Comparison of ENCODE assay signal across 16 cellular contexts in the genomic region with DNA sequence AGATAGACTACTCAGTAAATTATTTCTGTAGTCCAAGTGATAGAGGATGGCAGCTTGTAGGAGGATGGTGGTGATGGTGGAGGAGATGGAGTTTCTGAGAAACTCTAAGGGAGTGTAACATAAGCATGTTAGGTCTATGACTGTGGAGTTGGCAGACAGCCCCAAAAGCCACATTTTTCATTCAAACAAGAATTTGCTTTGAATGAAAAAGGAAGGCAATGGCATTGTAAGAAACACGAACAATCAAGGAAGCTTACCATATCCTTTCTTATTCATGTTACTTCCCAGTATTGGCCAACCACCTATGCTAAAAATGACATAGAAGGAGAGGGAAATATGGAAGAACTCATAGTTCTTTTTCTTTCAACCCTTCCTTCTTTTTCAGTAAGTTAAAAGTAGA.
"Had no signal": no experiment of that assay in that cellular context is flagged by ENCODE, and none has a peak within 500 bp of the region (broad histone marks: within the 10 kb centered on the region; RNA-seq: fewer than 3 reads in every experiment).

No MANE protein-coding gene starts in this region.

- H3K27ac Mint-ChIP-seq: activated naive CD4-positive, alpha-beta T cell treated with anti-CD3 and anti-CD28 coated beads, Interleukin-2, amount 50 U/mL, for 24 hours; nephron progenitor cell; type B pancreatic cell had no signal

- H3K4me3 ChIP-seq: coronary artery, psoas muscle, right lobe of liver, spleen, suprapubic skin had no signal

- H3K4me1 Mint-ChIP-seq: activated naive CD4-positive, alpha-beta T cell treated with anti-CD3 and anti-CD28 coated beads, Interleukin-2, amount 50 U/mL, for 24 hours had no signal

- H3K36me3 ChIP-seq: right lobe of liver, spleen, suprapubic skin had no signal

- H3K4me3 Mint-ChIP-seq: activated naive CD4-positive, alpha-beta T cell treated with anti-CD3 and anti-CD28 coated beads, Interleukin-2, amount 50 U/mL, for 24 hours; nephron progenitor cell; type B pancreatic cell had no signal

- H3K9me3 ChIP-seq: psoas muscle, right lobe of liver, spleen, suprapubic skin had no signal

- H3K36me3 Mint-ChIP-seq: activated naive CD4-positive, alpha-beta T cell treated with anti-CD3 and anti-CD28 coated beads, Interleukin-2, amount 50 U/mL, for 24 hours; type B pancreatic cell had no signal

- H3K27ac ChIP-seq: coronary artery, psoas muscle, right lobe of liver, spleen, suprapubic skin had no signal

- H3K27me3 ChIP-seq: right lobe of liver, spleen, suprapubic skin had no signal

- H3K4me1 ChIP-seq: psoas muscle, right lobe of liver, spleen had no signal

- ATAC-seq: psoas muscle, right lobe of liver had no signal

- H3K27me3 Mint-ChIP-seq: activated naive CD4-positive, alpha-beta T cell treated with anti-CD3 and anti-CD28 coated beads, Interleukin-2, amount 50 U/mL, for 24 hours; type B pancreatic cell had no signal

- FAIRE-seq: TTC549 had no signal

- H3K9me3 Mint-ChIP-seq: activated naive CD4-positive, alpha-beta T cell treated with anti-CD3 and anti-CD28 coated beads, Interleukin-2, amount 50 U/mL, for 24 hours; type B pancreatic cell had no signal

- DNase-seq: activated CD4-positive, alpha-beta T cell treated with anti-CD3 and anti-CD28 coated beads, Interleukin-2, amount 50 U/mL, for 1 hour; activated CD4-positive, CD25-positive, alpha-beta regulatory T cell; activated T-cell treated with anti-CD3 and anti-CD28 coated beads, Interleukin-2, amount 50 U/mL, for 1 hour; effector CD8-positive, alpha-beta T cell; mammary epithelial cell; nephron progenitor cell; psoas muscle; right lobe of liver; spleen; stimulated activated naive CD4-positive, alpha-beta T cell treated with Interleukin-2 at 50 U/mL for 16 hours; T-helper 2 cell had no signal
